8 cellular contexts compared by ENCODE assay signal in the genomic region with DNA sequence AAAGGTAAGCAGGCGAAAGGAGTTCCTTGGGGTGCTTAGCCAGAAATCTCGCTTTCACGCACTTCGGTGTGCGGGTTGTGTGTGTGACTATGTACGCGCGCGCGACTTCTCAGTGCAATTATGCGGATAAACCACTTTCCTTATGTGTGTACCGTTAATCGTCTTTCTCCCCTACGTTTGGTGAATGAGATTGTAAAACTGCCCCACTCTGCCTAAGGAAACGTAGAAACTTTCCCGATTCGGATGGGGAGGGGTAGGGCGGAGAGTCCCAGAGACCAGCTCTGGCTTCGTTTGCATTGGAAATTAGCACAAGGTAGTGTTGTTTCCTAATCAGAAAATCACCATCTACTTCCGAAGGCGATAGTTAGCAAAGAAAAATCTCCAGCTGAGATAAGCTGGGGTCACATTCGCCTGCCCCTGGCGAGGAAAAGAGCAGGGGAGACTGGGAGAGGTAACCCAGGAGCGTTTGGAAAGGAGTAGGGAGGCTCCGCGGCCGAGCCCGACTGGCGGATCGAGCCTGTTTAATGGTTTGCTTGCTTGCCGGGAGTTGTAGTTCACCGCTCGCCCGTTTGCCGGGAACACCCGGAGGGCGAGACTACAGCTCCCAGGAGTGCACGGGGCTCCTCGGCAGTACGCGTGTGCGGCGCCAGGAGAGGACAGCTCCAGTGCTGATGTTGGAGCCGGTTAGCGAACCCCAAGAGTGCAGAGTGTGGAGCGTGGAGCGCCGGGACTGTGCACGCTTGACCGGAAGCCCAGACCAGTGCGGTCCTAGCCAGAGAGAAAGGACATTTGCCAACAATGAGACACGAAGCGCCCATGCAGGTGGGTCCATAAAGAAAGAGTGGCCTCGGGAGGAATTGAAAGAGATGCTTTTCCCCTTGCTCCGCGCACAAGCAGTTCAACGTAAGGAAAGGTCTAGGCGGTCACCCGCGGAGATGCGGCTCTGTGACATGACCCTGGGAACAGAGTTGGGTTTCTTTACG. TPM values are rescaled to one million over a fixed set of nuclear protein-coding genes. Genes with fewer than 3 reads are reported as not detected.
DNase-seq lines count a peak whose midpoint lies in the region; ATAC-seq lines count a peak whose summit lies in the region.

A gene with protein sequence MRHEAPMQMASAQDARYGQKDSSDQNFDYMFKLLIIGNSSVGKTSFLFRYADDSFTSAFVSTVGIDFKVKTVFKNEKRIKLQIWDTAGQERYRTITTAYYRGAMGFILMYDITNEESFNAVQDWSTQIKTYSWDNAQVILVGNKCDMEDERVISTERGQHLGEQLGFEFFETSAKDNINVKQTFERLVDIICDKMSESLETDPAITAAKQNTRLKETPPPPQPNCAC (plus strand): TSS at position 665 of the 983 bp plus-strand sequence. CDS start 134 bp downstream, at position 799.

- H3K27ac ChIP-seq in stomach smooth muscle (ENCODE audit: low read length), result no peak within 1 kb of the TSS

- intact Hi-C loops in activated T-helper 2 cell treated with anti-CD3 and anti-CD28 coated beads, Interferon-gamma antibody, Interleukin-2, Interleukin-4, amounts not matched to agents 10 μg/mL and 5 μg/mL and 100 μg/mL, durations not matched to agents 14 hours and 24 hours and 36 hours (cut with micrococcal nuclease), result no loop called here

- peaks cover 34% of the 10 kb centered on the region for H3K27me3 Mint-ChIP-seq in activated T-helper 2 cell treated with anti-CD3 and anti-CD28 coated beads, Interferon-gamma antibody, Interleukin-2, Interleukin-4, amounts not matched to agents 10 μg/mL and 5 μg/mL and 100 μg/mL, durations not matched to agents 14 hours and 24 hours and 36 hours (ENCODE audit: low read depth)
- peaks cover 39 to 44% (median 41%) of the 10 kb centered on the region in 3 donors for H3K27me3 Mint-ChIP-seq in naive B cell

- H3K27ac Mint-ChIP-seq in activated T-helper 2 cell treated with anti-CD3 and anti-CD28 coated beads, Interferon-gamma antibody, Interleukin-2, Interleukin-4, amounts not matched to agents 10 μg/mL and 5 μg/mL and 100 μg/mL, durations not matched to agents 14 hours and 24 hours and 36 hours, result no peak within 1 kb of the TSS
- peak within 1 kb of the TSS in 2 of 6 donors; percentile 60 to 90 for H3K27ac Mint-ChIP-seq in naive B cell

- no peaks in the 10 kb centered on the region for H3K9me3 ChIP-seq in stomach smooth muscle (ENCODE audit: control insufficient read depth in 2 of 2, low read length in 2 of 2)

- no peaks in the 10 kb centered on the region for H3K9me3 Mint-ChIP-seq in activated T-helper 2 cell treated with anti-CD3 and anti-CD28 coated beads, Interferon-gamma antibody, Interleukin-2, Interleukin-4, amounts not matched to agents 10 μg/mL and 5 μg/mL and 100 μg/mL, durations not matched to agents 14 hours and 24 hours and 36 hours
- H3K9me3 Mint-ChIP-seq in naive B cell, result peaks cover 0 to 3% (median 0%) of the 10 kb centered on the region in 7 donors

- H3K36me3 ChIP-seq in stomach smooth muscle (ENCODE audit: control insufficient read depth in 2 of 2, insufficient read depth in 2 of 2, low read length in 2 of 2), result no peaks in the 10 kb centered on the region

- peaks cover 16% of the 10 kb centered on the region for H3K4me1 Mint-ChIP-seq in activated T-helper 2 cell treated with anti-CD3 and anti-CD28 coated beads, Interferon-gamma antibody, Interleukin-2, Interleukin-4, amounts not matched to agents 10 μg/mL and 5 μg/mL and 100 μg/mL, durations not matched to agents 14 hours and 24 hours and 36 hours (ENCODE audit: low read depth)
- H3K4me1 Mint-ChIP-seq in naive B cell, result peaks cover 20 to 25% (median 20%) of the 10 kb centered on the region in 3 donors

- DNase-seq in DMS 273 (lab: John Stamatoyannopoulos, UW; ENCODE audit: unreplicated experiment) (peak; percentile 97), HK-2 (ENCODE audit: unreplicated experiment) (peak; percentile 85), NCI-H82 (lab: John Stamatoyannopoulos, UW) (peak; percentile 96), fibroblast of the conjunctiva (ENCODE audit: low read depth) (peak; percentile 79), naive B cell (peak; percentile 82)
- peak; percentile 51 for DNase-seq in activated T-helper 2 cell treated with anti-CD3 and anti-CD28 coated beads, Interferon-gamma antibody, Interleukin-2, Interleukin-4, amounts not matched to agents 10 μg/mL and 5 μg/mL and 100 μg/mL, durations not matched to agents 14 hours and 24 hours and 36 hours (ENCODE audit: low spot score)

- H3K4me3 ChIP-seq in stomach smooth muscle (ENCODE audit: low read length in 2 of 2), result peak within 1 kb of the TSS; percentile 68 to 75

- peak within 1 kb of the TSS; percentile 77 for H3K4me3 Mint-ChIP-seq in activated T-helper 2 cell treated with anti-CD3 and anti-CD28 coated beads, Interferon-gamma antibody, Interleukin-2, Interleukin-4, amounts not matched to agents 10 μg/mL and 5 μg/mL and 100 μg/mL, durations not matched to agents 14 hours and 24 hours and 36 hours (ENCODE audit: low read depth)
- peak within 1 kb of the TSS; percentile 91 to 99 (median 96) for H3K4me3 Mint-ChIP-seq in naive B cell

- ATAC-seq in GM21367 (IDR thresholded peaks at IDR 0.05; ENCODE audit: unreplicated experiment), result peak; percentile 100
- ATAC-seq in naive B cell (ENCODE audit: low read depth in 2 of 2), result peak; percentile 99

- peaks cover 3% of the 10 kb centered on the region for H3K4me1 ChIP-seq in stomach smooth muscle (ENCODE audit: control insufficient read depth, insufficient read depth, low read length)

- no peak within 1 kb of the TSS for H3K9ac ChIP-seq in stomach smooth muscle (ENCODE audit: low read length in 2 of 2)

- H3K36me3 Mint-ChIP-seq in activated T-helper 2 cell treated with anti-CD3 and anti-CD28 coated beads, Interferon-gamma antibody, Interleukin-2, Interleukin-4, amounts not matched to agents 10 μg/mL and 5 μg/mL and 100 μg/mL, durations not matched to agents 14 hours and 24 hours and 36 hours (ENCODE audit: low read depth), result no peaks in the 10 kb centered on the region
- H3K36me3 Mint-ChIP-seq in naive B cell, result no peaks in the 10 kb centered on the region

- H3K27me3 ChIP-seq in stomach smooth muscle (ENCODE audit: control insufficient read depth in 1 of 2, insufficient read depth in 2 of 2, low read length in 2 of 2), result peaks cover 11 to 12% of the 10 kb centered on the region in 2 donors

RNA-seq across cellular contexts. Expression of the gene that starts here (rescaled TPM):
- total RNA-seq in activated T-helper 2 cell treated with anti-CD3 and anti-CD28 coated beads, Interferon-gamma antibody, Interleukin-2, Interleukin-4, amounts not matched to agents 10 μg/mL and 5 μg/mL and 100 μg/mL, durations not matched to agents 14 hours and 24 hours and 36 hours, result not detected in 2 replicates
- polyA plus RNA-seq in naive B cell (ENCODE audit: low read depth in 6 of 6), result 1 to 10 TPM in 1 of 6 donors, not detected in 5; 1.1 TPM

Comparison
In these comparisons a context has a peak if more than half of its experiments do, and no peak if none do; other contexts are left out.
1. Peak in DNase-seq in activated T-helper 2 cell treated with anti-CD3 and anti-CD28 coated beads, Interferon-gamma antibody, Interleukin-2, Interleukin-4, amounts not matched to agents 10 μg/mL and 5 μg/mL and 100 μg/mL, durations not matched to agents 14 hours and 24 hours and 36 hours; RNA of the gene not detected or under 1 TPM.